Comparison of ENCODE assay signal across 9 cellular contexts in genomic region chr1:243264718-243265117, GRCh38. TPM values are rescaled to one million over a fixed set of nuclear protein-coding genes. Genes with fewer than 3 reads are reported as not detected.
DNase-seq lines count a peak whose midpoint lies in the region; ATAC-seq and TF ChIP-seq lines count a peak whose summit lies in the region.
"Had no signal": no experiment of that assay in that cellular context is flagged by ENCODE, and none has a peak within 500 bp of the region (broad histone marks: within the 10 kb centered on the region; RNA-seq: fewer than 3 reads in every experiment).

No MANE protein-coding gene starts in this region.

- no peak for ATAC-seq in activated CD8-positive, alpha-beta memory T cell treated with anti-CD3 and anti-CD28 coated beads, Interleukin-2, amount 10 ng/mL, durations not matched to agents 7 days and 5 days
- ATAC-seq in heart right ventricle (peak in 7 of 8 donors; percentile 29 to 74 (median 60)), upper lobe of left lung (ENCODE audit: low FRiP score in 2 of 2) (peak in 1 of 2 donors; percentile 67)

- H3K27ac Mint-ChIP-seq in activated CD8-positive, alpha-beta memory T cell treated with anti-CD3 and anti-CD28 coated beads, Interleukin-2, amount 10 ng/mL, durations not matched to agents 7 days and 5 days, result peak overlapping the region; percentile 50

- WGBS in heart right ventricle, 2 donors, result 29 to 41% methylated on average over 2 of the region's 2 CpGs
- 26 to 37% methylated on average over 2 of the region's 2 CpGs for WGBS in upper lobe of left lung, 2 donors
- WGBS in tibial nerve, 2 donors, result 51 to 53% methylated on average over 2 of the region's 2 CpGs

- no peaks in the 10 kb centered on the region for H3K27me3 ChIP-seq in heart right ventricle
- no peaks in the 10 kb centered on the region for H3K27me3 ChIP-seq in upper lobe of left lung
- H3K27me3 ChIP-seq in tibial nerve, result no peaks in the 10 kb centered on the region

- intact Hi-C loops in heart right ventricle (cut with DNase I), result no loop called here

- no peak for TF ChIP-seq CTCF in heart right ventricle (IDR thresholded peaks at IDR 0.05)
- no peak for TF ChIP-seq CTCF in upper lobe of left lung (IDR thresholded peaks at IDR 0.05)
- TF ChIP-seq CTCF in tibial nerve (IDR thresholded peaks at IDR 0.05), result no peak

- CTCF ChIA-PET in activated CD8-positive, alpha-beta memory T cell treated with anti-CD3 and anti-CD28 coated beads, Interleukin-2, amount 10 ng/mL, durations not matched to agents 7 days and 5 days (lab: Charles Lee), result interaction anchor here (1.3 kb wide), 1 partner anchor 9 kb away, joined by 5 read pairs; the partner anchor contains the start of genes CEP170 and SDCCAG8

- no peaks in the 10 kb centered on the region for H3K9me3 Mint-ChIP-seq in activated CD8-positive, alpha-beta memory T cell treated with anti-CD3 and anti-CD28 coated beads, Interleukin-2, amount 10 ng/mL, durations not matched to agents 7 days and 5 days (ENCODE audit: low read depth)
- H3K9me3 Mint-ChIP-seq: neural crest cell had no signal

- peaks cover 6 to 82% (median 40%) of the 10 kb centered on the region in 9 donors for H3K4me1 ChIP-seq in heart right ventricle
- H3K4me1 ChIP-seq in upper lobe of left lung, result peaks cover 40 to 77% (median 57%) of the 10 kb centered on the region in 4 donors
- peaks cover 0 to 77% (median 27%) of the 10 kb centered on the region in 4 donors for H3K4me1 ChIP-seq in tibial nerve

- TF ChIP-seq EP300 in upper lobe of left lung (IDR thresholded peaks at IDR 0.05), result peak in 1 of 4 donors; percentile 24
- peak in 1 of 2 donors; percentile 65 for TF ChIP-seq EP300 in tibial nerve (IDR thresholded peaks at IDR 0.05)

- H3K4me3 ChIP-seq in heart right ventricle (no peak overlapping the region), upper lobe of left lung (no peak overlapping the region), tibial nerve (no peak overlapping the region)

- peaks cover 15% of the 10 kb centered on the region for H3K4me1 Mint-ChIP-seq in activated CD8-positive, alpha-beta memory T cell treated with anti-CD3 and anti-CD28 coated beads, Interleukin-2, amount 10 ng/mL, durations not matched to agents 7 days and 5 days

- H3K27ac ChIP-seq in heart right ventricle (peak overlapping the region in 3 of 10 donors; percentile 29 to 84 (median 32)), upper lobe of left lung (peak overlapping the region; percentile 45 to 84 (median 61)), tibial nerve (peak overlapping the region in 2 of 4 donors; percentile 59 to 70)

- H3K36me3 Mint-ChIP-seq in activated CD8-positive, alpha-beta memory T cell treated with anti-CD3 and anti-CD28 coated beads, Interleukin-2, amount 10 ng/mL, durations not matched to agents 7 days and 5 days, result peaks cover 6% of the 10 kb centered on the region

- no peak overlapping the region for H3K4me3 Mint-ChIP-seq in activated CD8-positive, alpha-beta memory T cell treated with anti-CD3 and anti-CD28 coated beads, Interleukin-2, amount 10 ng/mL, durations not matched to agents 7 days and 5 days
- H3K4me3 Mint-ChIP-seq: neural crest cell had no signal

- DNase-seq in activated CD8-positive, alpha-beta memory T cell treated with anti-CD3 and anti-CD28 coated beads, Interleukin-2, amount 10 ng/mL, durations not matched to agents 7 days and 5 days, result no peak
- no peak for DNase-seq in activated CD8-positive, alpha-beta memory T cell treated with anti-CD3 and anti-CD28 coated beads for 24 hours
- peak; percentile 8 to 78 for DNase-seq in SW 1271 (lab: John Stamatoyannopoulos, UW)
- DNase-seq in heart right ventricle, result no peak
- DNase-seq in upper lobe of left lung, result no peak
- no peak for DNase-seq in tibial nerve (ENCODE audit: low spot score in 2 of 2)
- no peak for DNase-seq in SW480 (ENCODE audit: low spot score)
- no peak for DNase-seq in stimulated activated naive CD4-positive, alpha-beta T cell treated with Interleukin-2 at 50 U/mL for 16 hours (lab: John Stamatoyannopoulos, UW)

- no peaks in the 10 kb centered on the region for H3K9me3 ChIP-seq in heart right ventricle
- H3K9me3 ChIP-seq in upper lobe of left lung, result no peaks in the 10 kb centered on the region
- no peaks in the 10 kb centered on the region for H3K9me3 ChIP-seq in tibial nerve

- H3K36me3 ChIP-seq in heart right ventricle, result no peaks in the 10 kb centered on the region
- H3K36me3 ChIP-seq in upper lobe of left lung, result no peaks in the 10 kb centered on the region
- no peaks in the 10 kb centered on the region for H3K36me3 ChIP-seq in tibial nerve

- H3K27me3 Mint-ChIP-seq in activated CD8-positive, alpha-beta memory T cell treated with anti-CD3 and anti-CD28 coated beads, Interleukin-2, amount 10 ng/mL, durations not matched to agents 7 days and 5 days, result no peaks in the 10 kb centered on the region

- TF ChIP-seq POLR2A in upper lobe of left lung (IDR thresholded peaks at IDR 0.05), result peak in 1 of 4 donors; percentile 66
- no peak for TF ChIP-seq POLR2A in tibial nerve (IDR thresholded peaks at IDR 0.05)

RNA-seq across cellular contexts. Expression of gene SDCCAG8, which starts 8.9 kb away (rescaled TPM):
- total RNA-seq in activated CD8-positive, alpha-beta memory T cell treated with anti-CD3 and anti-CD28 coated beads, Interleukin-2, amount 10 ng/mL, durations not matched to agents 7 days and 5 days, result 10 to 100 TPM; 14.9 to 27.1 TPM
- total RNA-seq in heart right ventricle, result 10 to 100 TPM; 17.0 to 37.1 (median 29.1) TPM
- 10 to 100 TPM in 1 of 2 donors, 1 to 10 TPM in 1; 7.7 to 20.3 TPM for polyA plus RNA-seq in heart right ventricle
- total RNA-seq in upper lobe of left lung, result 100 to 1,000 TPM in 2 of 6 donors, 10 to 100 TPM in 4; 52.5 to 295 (median 95.2) TPM
- 10 to 100 TPM; 39.0 to 86.5 (median 56.0) TPM for total RNA-seq in tibial nerve

RNA-seq across cellular contexts. Expression of gene CEP170, which starts 9.6 kb away (rescaled TPM):
- total RNA-seq in activated CD8-positive, alpha-beta memory T cell treated with anti-CD3 and anti-CD28 coated beads, Interleukin-2, amount 10 ng/mL, durations not matched to agents 7 days and 5 days, result 10 to 100 TPM; 24.9 to 39.3 TPM
- 10 to 100 TPM; 37.2 to 75.5 (median 56.0) TPM for total RNA-seq in heart right ventricle
- 10 to 100 TPM in 1 of 2 donors, 1 to 10 TPM in 1; 7.3 to 35.4 TPM for polyA plus RNA-seq in heart right ventricle
- total RNA-seq in upper lobe of left lung, result 100 to 1,000 TPM in 2 of 6 donors, 10 to 100 TPM in 4; 47.6 to 160 (median 88.6) TPM
- 10 to 100 TPM; 43.7 to 91.8 (median 76.7) TPM for total RNA-seq in tibial nerve

Comparison
In these comparisons a context has a peak if more than half of its experiments do, and no peak if none do; other contexts are left out.
1. DNase-seq: peak in SW 1271 (2 of 2); none in activated CD8-positive, alpha-beta memory T cell treated with anti-CD3 and anti-CD28 coated beads, Interleukin-2, amount 10 ng/mL, durations not matched to agents 7 days and 5 days (single experiment), activated CD8-positive, alpha-beta memory T cell treated with anti-CD3 and anti-CD28 coated beads for 24 hours (single experiment), heart right ventricle (0 of 2), upper lobe of left lung (0 of 2), tibial nerve (0 of 2), SW480 (single experiment) and stimulated activated naive CD4-positive, alpha-beta T cell treated with Interleukin-2 at 50 U/mL for 16 hours (single experiment).